1 cellular context compared by ENCODE assay signal in genomic region chr12:71754461-71755145, GRCh38.
TF ChIP-seq lines count a peak whose summit lies in the region.

RAB21 (plus strand) TSS chr12:71754863; CDS start chr12:71755130, 267 bp downstream.

TF ChIP-seq in K562, 482 proteins besides CTCF, POLR2A, EP300 and RAD21 (continued from another document and continues in another):
- TF ChIP-seq ETS1 (conservative IDR thresholded peaks at IDR 0.05; ENCODE audit: control insufficient read depth, low read depth, low read length) (no peak), ELK3 (CRISPR knock-in tag; IDR thresholded peaks at IDR 0.05) (no peak), CTBP1 (IDR thresholded peaks at IDR 0.05; ENCODE audit: borderline replicate concordance) (peak; percentile 75), CSDE1 (IDR thresholded peaks at IDR 0.05) (0 out of 4 replicates have a peak, but pooled peaks of 1 of the 2 experiments have one; percentile 11), ETS2 (tag; IDR thresholded peaks at IDR 0.05; ENCODE audit: borderline replicate concordance, poor library complexity, severe bottlenecking) (no peak), RREB1 (CRISPR knock-in tag; IDR thresholded peaks at IDR 0.05) (0 out of 2 replicates have a peak, but pooled peaks have one; percentile 11), EGR1 (conservative IDR thresholded peaks at IDR 0.05) (peak; percentile 87), BHLHE40 (IDR thresholded peaks at IDR 0.05; ENCODE audit: low read length) (peak; percentile 99), FOXK2 (conservative IDR thresholded peaks at IDR 0.05 in 1 of 2, IDR thresholded peaks at IDR 0.05 in 1 of 2; ENCODE audit: low read depth in 2 of 2) (peak in 1 of 2 experiments; percentile 84; a peak in 2 of 4 replicates), ARID3A (IDR thresholded peaks at IDR 0.05; ENCODE audit: borderline replicate concordance, low read depth, low read length) (no peak), TCF7L2 (IDR thresholded peaks at IDR 0.05; ENCODE audit: low read depth, low read length) (no peak), SMAD4 (CRISPR knock-in tag; conservative IDR thresholded peaks at IDR 0.05) (peak; percentile 35; the same call in 1 of the 2 replicates), HMGN3 (IDR thresholded peaks at IDR 0.05; ENCODE audit: borderline replicate concordance, extremely low read depth, insufficient read length, low read depth, low read length) (peak; percentile 64), POLR2B (IDR thresholded peaks at IDR 0.05; ENCODE audit: low read depth, partially characterized antibody) (peak; percentile 56), DPF2 (IDR thresholded peaks at IDR 0.05) (0 out of 2 replicates have a peak, but pooled peaks have one; percentile 12), HIVEP1 (CRISPR knock-in tag; IDR thresholded peaks at IDR 0.05) (0 out of 2 replicates have a peak, but pooled peaks have one; percentile 21), TOE1 (IDR thresholded peaks at IDR 0.05; ENCODE audit: borderline replicate concordance) (peak; percentile 98), TOE1 (CRISPR knock-in tag; IDR thresholded peaks at IDR 0.05; ENCODE audit: borderline replicate concordance, low read depth) (no peak), ETV5 (CRISPR knock-in tag; IDR thresholded peaks at IDR 0.05; ENCODE audit: low read depth) (peak; percentile 29; the same call in 1 of the 2 replicates), GTF2F1 (IDR thresholded peaks at IDR 0.05; ENCODE audit: low read depth, low read length) (no peak), ATF6 (CRISPR knock-in tag; IDR thresholded peaks at IDR 0.05) (0 out of 2 replicates have a peak, but pooled peaks have one; percentile 72), PRDM10 (IDR thresholded peaks at IDR 0.05; ENCODE audit: partially characterized antibody) (peak; percentile 37), ILF3 (IDR thresholded peaks at IDR 0.05; ENCODE audit: borderline replicate concordance) (0 out of 2 replicates have a peak, but pooled peaks have one; percentile 49), RAD51 (IDR thresholded peaks at IDR 0.05; ENCODE audit: borderline replicate concordance, low read depth) (peak; percentile 97), USF1 (CRISPR knock-in tag; IDR thresholded peaks at IDR 0.05) (peak; percentile 99), ATF2 (CRISPR knock-in tag; IDR thresholded peaks at IDR 0.05) (no peak), MTA1 (IDR thresholded peaks at IDR 0.05; ENCODE audit: borderline replicate concordance) (peak; percentile 85), ZFP91 (CRISPR knock-in tag; IDR thresholded peaks at IDR 0.05) (no peak), MECOM (CRISPR knock-in tag; IDR thresholded peaks at IDR 0.05) (no peak)
